Comparison of ENCODE assay signal across 9 cellular contexts in genomic region chr2:20675701-20676352, GRCh38. TPM values are rescaled to one million over a fixed set of nuclear protein-coding genes. Genes with fewer than 3 reads are reported as not detected.
DNase-seq lines count a peak whose midpoint lies in the region; ATAC-seq and TF ChIP-seq lines count a peak whose summit lies in the region.
"Had no signal": no experiment of that assay in that cellular context is flagged by ENCODE, and none has a peak within 500 bp of the region (broad histone marks: within the 10 kb centered on the region; RNA-seq: fewer than 3 reads in every experiment).

No MANE protein-coding gene starts in this region.

- no peak for TF ChIP-seq RAD21 in liver (IDR thresholded peaks at IDR 0.05)

- H3K27me3 ChIP-seq in CD4-positive, alpha-beta T cell (ENCODE audit: control insufficient read depth, insufficient read depth, low read length) = peaks cover 24% of the 10 kb centered on the region
- H3K27me3 ChIP-seq in liver (ENCODE audit: control insufficient read depth in 4 of 4, insufficient read depth in 4 of 4, low read length in 3 of 4) = no peaks in the 10 kb centered on the region

- H3K4me3 Mint-ChIP-seq in CD4-positive, alpha-beta T cell = no peak overlapping the region

- H3K4me3 ChIP-seq in liver (ENCODE audit: low read depth in 1 of 3, low read length in 3 of 3) = no peak overlapping the region

- POLR2A ChIA-PET in CD4-positive, alpha-beta T cell (lab: Charles Lee) = interaction anchor here (0.9 to 1.4 kb wide), 2 partner anchors 10 to 25 kb away, joined by 3 to 6 read pairs; partner anchors contain the start of gene HS1BP3

- TF ChIP-seq CTCF in CD4-positive, alpha-beta T cell (IDR thresholded peaks at IDR 0.05) = no peak
- no peak for TF ChIP-seq CTCF in liver (IDR thresholded peaks at IDR 0.05; ENCODE audit: low read depth, low read length, missing input control)

- no peaks in the 10 kb centered on the region for H3K9me3 ChIP-seq in CD4-positive, alpha-beta T cell (ENCODE audit: control insufficient read depth, low read length)
- no peaks in the 10 kb centered on the region for H3K9me3 ChIP-seq in liver (ENCODE audit: control insufficient read depth in 4 of 4, low read length in 3 of 4)

- peak; percentile 78 for ATAC-seq in CD4-positive, alpha-beta T cell (ENCODE audit: poor library complexity)
- ATAC-seq in GM18870 (IDR thresholded peaks at IDR 0.05; ENCODE audit: unreplicated experiment) = peak; percentile 47
- peak; percentile 51 for ATAC-seq in HG02938 (IDR thresholded peaks at IDR 0.05; ENCODE audit: unreplicated experiment)

- H3K4me1 ChIP-seq in liver (ENCODE audit: control insufficient read depth in 4 of 4, insufficient read depth in 4 of 4, low read length in 3 of 4) = peaks cover 21 to 41% (median 28%) of the 10 kb centered on the region in 4 donors

- 62% methylated on average over 6 of the region's 6 CpGs for WGBS in liver

- CTCF ChIA-PET in CD4-positive, alpha-beta T cell (lab: Charles Lee) = interaction anchor here (0.7 to 2.6 kb wide), 2 partner anchors 14 to 810 kb away, joined by 3 to 8 read pairs; no protein-coding TSS in a partner anchor

- H3K4me1 Mint-ChIP-seq in CD4-positive, alpha-beta T cell (ENCODE audit: low read depth) = peaks cover 3% of the 10 kb centered on the region

- no peak overlapping the region for H3K27ac ChIP-seq in CD4-positive, alpha-beta T cell (ENCODE audit: low read depth, low read length)
- peak overlapping the region; percentile 78 to 87 for H3K27ac ChIP-seq in liver (ENCODE audit: low read depth in 1 of 2, low read length in 2 of 2)

- H3K36me3 Mint-ChIP-seq in CD4-positive, alpha-beta T cell (ENCODE audit: low read depth) = peaks cover 6% of the 10 kb centered on the region

- peaks cover 31% of the 10 kb centered on the region for H3K27me3 Mint-ChIP-seq in CD4-positive, alpha-beta T cell

- DNase-seq in CD4-positive, alpha-beta T cell = no peak
- DNase-seq in RPMI7951 (ENCODE audit: low read depth) (peak; percentile 15), DMS79 treated with DMSO at 0.1 percent for 48 hours (lab: John Stamatoyannopoulos, UW) (no peak), Ammon's horn (ENCODE audit: low spot score) (no peak), hepatic stellate cell (ENCODE audit: low spot score) (no peak)

- peaks cover 3% of the 10 kb centered on the region in 4 donors for H3K36me3 ChIP-seq in liver (ENCODE audit: control insufficient read depth in 4 of 4, insufficient read depth in 3 of 4, low read depth in 1 of 4, low read length in 3 of 4)

- H3K9me3 Mint-ChIP-seq in CD4-positive, alpha-beta T cell = no peaks in the 10 kb centered on the region

- H3K27ac Mint-ChIP-seq in CD4-positive, alpha-beta T cell = no peak overlapping the region

- intact Hi-C loops in CD4-positive, alpha-beta T cell (cut with DNase I, micrococcal nuclease) = no loop called here

- peak overlapping the region in 1 of 2 donors; percentile 18 for H3K9ac ChIP-seq in liver (ENCODE audit: low read depth in 1 of 2, low read length in 2 of 2)

TF ChIP-seq in liver, 16 proteins besides CTCF, POLR2A, EP300 and RAD21:
- TF ChIP-seq EGR1 (IDR thresholded peaks at IDR 0.05; ENCODE audit: low read depth in 2 of 2) (no peak), MAX (IDR thresholded peaks at IDR 0.05) (no peak), ZBTB33 (IDR thresholded peaks at IDR 0.05) (no peak), JUND (IDR thresholded peaks at IDR 0.05) (no peak), YY1 (IDR thresholded peaks at IDR 0.05) (no peak), RXRA (IDR thresholded peaks at IDR 0.05) (no peak), TAF1 (conservative IDR thresholded peaks at IDR 0.05) (no peak), FOXA1 (IDR thresholded peaks at IDR 0.05) (no peak), SP1 (IDR thresholded peaks at IDR 0.05) (no peak)
- TF ChIP-seq, protein P1, sequence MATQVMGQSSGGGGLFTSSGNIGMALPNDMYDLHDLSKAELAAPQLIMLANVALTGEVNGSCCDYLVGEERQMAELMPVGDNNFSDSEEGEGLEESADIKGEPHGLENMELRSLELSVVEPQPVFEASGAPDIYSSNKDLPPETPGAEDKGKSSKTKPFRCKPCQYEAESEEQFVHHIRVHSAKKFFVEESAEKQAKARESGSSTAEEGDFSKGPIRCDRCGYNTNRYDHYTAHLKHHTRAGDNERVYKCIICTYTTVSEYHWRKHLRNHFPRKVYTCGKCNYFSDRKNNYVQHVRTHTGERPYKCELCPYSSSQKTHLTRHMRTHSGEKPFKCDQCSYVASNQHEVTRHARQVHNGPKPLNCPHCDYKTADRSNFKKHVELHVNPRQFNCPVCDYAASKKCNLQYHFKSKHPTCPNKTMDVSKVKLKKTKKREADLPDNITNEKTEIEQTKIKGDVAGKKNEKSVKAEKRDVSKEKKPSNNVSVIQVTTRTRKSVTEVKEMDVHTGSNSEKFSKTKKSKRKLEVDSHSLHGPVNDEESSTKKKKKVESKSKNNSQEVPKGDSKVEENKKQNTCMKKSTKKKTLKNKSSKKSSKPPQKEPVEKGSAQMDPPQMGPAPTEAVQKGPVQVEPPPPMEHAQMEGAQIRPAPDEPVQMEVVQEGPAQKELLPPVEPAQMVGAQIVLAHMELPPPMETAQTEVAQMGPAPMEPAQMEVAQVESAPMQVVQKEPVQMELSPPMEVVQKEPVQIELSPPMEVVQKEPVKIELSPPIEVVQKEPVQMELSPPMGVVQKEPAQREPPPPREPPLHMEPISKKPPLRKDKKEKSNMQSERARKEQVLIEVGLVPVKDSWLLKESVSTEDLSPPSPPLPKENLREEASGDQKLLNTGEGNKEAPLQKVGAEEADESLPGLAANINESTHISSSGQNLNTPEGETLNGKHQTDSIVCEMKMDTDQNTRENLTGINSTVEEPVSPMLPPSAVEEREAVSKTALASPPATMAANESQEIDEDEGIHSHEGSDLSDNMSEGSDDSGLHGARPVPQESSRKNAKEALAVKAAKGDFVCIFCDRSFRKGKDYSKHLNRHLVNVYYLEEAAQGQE (IDR thresholded peaks at IDR 0.05) = no peak
- TF ChIP-seq, protein P2, sequence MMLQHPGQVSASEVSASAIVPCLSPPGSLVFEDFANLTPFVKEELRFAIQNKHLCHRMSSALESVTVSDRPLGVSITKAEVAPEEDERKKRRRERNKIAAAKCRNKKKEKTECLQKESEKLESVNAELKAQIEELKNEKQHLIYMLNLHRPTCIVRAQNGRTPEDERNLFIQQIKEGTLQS (IDR thresholded peaks at IDR 0.05) = no peak

RNA-seq across cellular contexts. Expression of gene GDF7, which starts 8.9 kb away (rescaled TPM):
- under 1 TPM; 0.05 to 0.14 TPM for total RNA-seq in CD4-positive, alpha-beta T cell
- not detected in 2 replicates for total RNA-seq in RPMI7951 (2014; rRNA removed; shearing (Covaris generic))
- total RNA-seq in liver = 1 to 10 TPM; 5.0 to 7.2 TPM
- 1 to 10 TPM in 1 of 2 donors, under 1 TPM in 1; 0.89 to 1.6 TPM for polyA plus RNA-seq in liver
- total RNA-seq: myocyte had no signal

RNA-seq across cellular contexts. Expression of gene HS1BP3, which starts 24.9 kb away (rescaled TPM):
- total RNA-seq in CD4-positive, alpha-beta T cell = 10 to 100 TPM in 1 of 2 experiments, 1 to 10 TPM in 1; 8.8 to 10.1 TPM
- total RNA-seq in RPMI7951 (2014; rRNA removed; shearing (Covaris generic)) = 13.9 and 15.9 TPM in 2 replicates
- total RNA-seq in liver = 10 to 100 TPM in 1 of 2 donors, 1 to 10 TPM in 1; 7.7 to 14.1 TPM
- polyA plus RNA-seq in liver = 10 to 100 TPM in 1 of 2 donors, 1 to 10 TPM in 1; 7.8 to 15.4 TPM
